ENCODE assay signal across 12 cellular contexts in the genomic region with DNA sequence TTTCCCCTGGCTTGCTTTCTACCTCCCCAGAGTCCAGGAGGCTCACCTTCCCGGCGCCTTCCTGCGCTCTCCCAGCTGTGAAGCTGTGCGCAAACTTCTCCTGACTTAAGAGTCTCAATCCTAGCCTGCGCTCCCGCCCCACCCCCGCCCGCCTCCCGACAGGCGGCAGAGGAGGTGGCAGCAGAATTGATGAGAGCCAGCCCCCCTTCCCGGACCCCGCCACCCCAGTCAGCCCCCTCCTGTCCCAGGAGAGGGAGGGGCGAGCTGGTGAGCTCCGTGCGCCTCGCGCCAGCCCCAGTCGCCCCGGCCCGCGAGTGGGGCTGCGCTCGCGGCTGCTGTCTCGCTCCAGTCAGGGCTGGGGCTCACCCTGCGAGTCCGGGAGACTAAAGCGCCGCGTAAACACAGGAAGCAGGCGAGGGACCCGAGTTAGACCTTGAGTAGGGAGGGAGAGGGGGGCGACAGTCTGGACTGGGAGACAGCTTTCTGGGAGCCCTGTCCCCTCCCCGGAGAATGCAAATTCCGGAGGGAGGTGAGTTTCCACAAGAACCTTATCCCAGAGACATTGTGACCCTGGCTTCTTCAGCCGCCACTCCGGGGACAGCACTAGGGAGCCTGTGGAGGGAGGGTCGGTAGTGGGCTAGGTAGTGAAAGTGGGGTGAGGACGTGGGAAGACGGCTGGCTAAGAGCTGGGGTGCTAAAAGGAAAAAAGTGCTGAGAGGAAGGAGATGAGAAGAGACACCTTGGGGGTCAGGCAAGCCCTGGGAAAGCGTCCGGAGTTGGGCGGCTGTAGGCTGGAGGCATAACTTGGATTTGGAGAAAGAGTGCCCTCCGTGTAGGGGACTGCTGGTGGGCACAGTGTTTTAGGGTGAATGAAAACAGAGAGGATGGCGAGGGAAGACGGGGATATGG. TPM values are rescaled to one million over a fixed set of nuclear protein-coding genes. Genes with fewer than 3 reads are reported as not detected.
DNase-seq lines count a peak whose midpoint lies in the region; ATAC-seq, FAIRE-seq and TF ChIP-seq lines count a peak whose summit lies in the region.
"Had no signal": no experiment of that assay in that cellular context is flagged by ENCODE, and none has a peak within 500 bp of the region (broad histone marks: within the 10 kb centered on the region; RNA-seq: fewer than 3 reads in every experiment).

A gene (minus strand): TSS at position 79 of the 909 bp plus-strand sequence. CDS start 87,743 bp downstream, outside the sequence.

- H3K4me3 Mint-ChIP-seq in glutamatergic neuron (ENCODE audit: unreplicated experiment) = peak within 1 kb of the TSS; percentile 98
- H3K4me3 Mint-ChIP-seq: T-helper 1 cell treated with Interleukin-12 subunit alpha and Interleukin-12 subunit beta and Interleukin-4 antibody, amounts not matched to agents 30 μg/mL and 1 μg/mL, for 36 hours had no signal

- peaks cover 0 to 6% (median 6%) of the 10 kb centered on the region in 3 donors for H3K4me1 ChIP-seq in pancreas

- intact Hi-C loops in pancreas (cut with DNase I) = no loop called here

- peaks cover 5% of the 10 kb centered on the region for H3K9me3 Mint-ChIP-seq in glutamatergic neuron (ENCODE audit: unreplicated experiment)
- H3K9me3 Mint-ChIP-seq: T-helper 1 cell treated with Interleukin-12 subunit alpha and Interleukin-12 subunit beta and Interleukin-4 antibody, amounts not matched to agents 30 μg/mL and 1 μg/mL, for 36 hours had no signal

- H3K36me3 ChIP-seq in pancreas = no peaks in the 10 kb centered on the region

- TF ChIP-seq POLR2A in GM12891 (IDR thresholded peaks at IDR 0.05; ENCODE audit: low read depth, low read length) = no peak

- H3K27me3 ChIP-seq in pancreas = peaks cover 0 to 10% (median 0%) of the 10 kb centered on the region in 4 donors

- WGBS in pancreas, 2 donors = 1% methylated on average over 46 of the region's 46 CpGs

- no peak within 1 kb of the TSS for H3K27ac ChIP-seq in pancreas

- FAIRE-seq in pancreas (lab: Jason Lieb, UNC) (no peak), GM12891 (lab: Jason Lieb, UNC) (no peak)

- H3K36me3 Mint-ChIP-seq in glutamatergic neuron (ENCODE audit: unreplicated experiment) = no peaks in the 10 kb centered on the region

- peak; percentile 31 to 61 (median 48) for ATAC-seq in pancreas
- no peak for ATAC-seq in HG03571 (IDR thresholded peaks at IDR 0.05; ENCODE audit: unreplicated experiment)
- no peak for ATAC-seq in GM19328 (IDR thresholded peaks at IDR 0.05; ENCODE audit: unreplicated experiment)

- H3K4me3 ChIP-seq in pancreas = peak within 1 kb of the TSS in 3 of 4 donors; percentile 4 to 30 (median 7)

- H3K27ac Mint-ChIP-seq in glutamatergic neuron (ENCODE audit: unreplicated experiment) = no peak within 1 kb of the TSS
- H3K27ac Mint-ChIP-seq: T-helper 1 cell treated with Interleukin-12 subunit alpha and Interleukin-12 subunit beta and Interleukin-4 antibody, amounts not matched to agents 30 μg/mL and 1 μg/mL, for 36 hours had no signal

- DNase-seq in GM03348 (ENCODE audit: low spot score) (peak; percentile 11), NCI-H2227 (lab: John Stamatoyannopoulos, UW; ENCODE audit: unreplicated experiment) (peak; percentile 57), glutamatergic neuron (peak; percentile 40), pancreas (peak in 3 of 6 donors; percentile 12 to 57 (median 36)), GM12891 (ENCODE audit: insufficient read length, low spot score) (no peak)
- no peak for DNase-seq in activated CD4-positive, alpha-beta T cell treated with anti-CD3 and anti-CD28 coated beads, Interleukin-2, amount 50 U/mL, for 48 hours
- DNase-seq: activated T-cell treated with anti-CD3 and anti-CD28 coated beads, Interleukin-2, amount 50 U/mL, for 48 hours; GF-D8 had no signal

- TF ChIP-seq CTCF in glutamatergic neuron (IDR thresholded peaks at IDR 0.05; ENCODE audit: partially characterized antibody, unreplicated experiment) (no peak), pancreas (IDR thresholded peaks at IDR 0.05) (no peak)

- peaks cover 2% of the 10 kb centered on the region for H3K4me1 Mint-ChIP-seq in glutamatergic neuron (ENCODE audit: low read depth, unreplicated experiment)

- H3K9me3 ChIP-seq in pancreas = no peaks in the 10 kb centered on the region

- peaks cover 20% of the 10 kb centered on the region for H3K27me3 Mint-ChIP-seq in glutamatergic neuron (ENCODE audit: unreplicated experiment)

TF ChIP-seq in GM12891, 5 proteins besides CTCF, POLR2A, EP300 and RAD21:
- TF ChIP-seq POU2F2 (IDR thresholded peaks at IDR 0.05; ENCODE audit: low read depth, low read length) (no peak), POLR2AphosphoS5 (IDR thresholded peaks at IDR 0.05; ENCODE audit: low read depth, low read length) (no peak), TAF1 (IDR thresholded peaks at IDR 0.05; ENCODE audit: low read depth, low read length) (no peak), PAX5 (IDR thresholded peaks at IDR 0.05; ENCODE audit: insufficient read depth, low read length, severe bottlenecking) (no peak), SPI1 (IDR thresholded peaks at IDR 0.05; ENCODE audit: low read depth, low read length) (no peak)

RNA-seq across cellular contexts. Expression of the gene that starts here (rescaled TPM):
- not detected for total RNA-seq in glutamatergic neuron (ENCODE audit: unreplicated experiment)
- total RNA-seq in pancreas = not detected
- under 1 TPM in 1 of 2 donors, not detected in 1; 0.09 TPM for polyA plus RNA-seq in pancreas
- not detected for polyA plus RNA-seq in GM12891 (2012; ENCODE audit: low read depth, missing spikeins)
- total RNA-seq: lung microvascular endothelial cell had no signal

Comparison
In these comparisons a context has a peak if more than half of its experiments do, and no peak if none do; other contexts are left out.
1. Peak in DNase-seq in glutamatergic neuron; RNA of the gene not detected or under 1 TPM.
2. Peak in ATAC-seq and H3K4me3 ChIP-seq in pancreas; RNA of the gene not detected or under 1 TPM.
3. DNase-seq: peak in GM03348 (single experiment) and NCI-H2227 (single experiment); none in activated CD4-positive, alpha-beta T cell treated with anti-CD3 and anti-CD28 coated beads, Interleukin-2, amount 50 U/mL, for 48 hours (0 of 2) and GM12891 (single experiment).